Comparison of ENCODE assay signal across 27 cellular contexts in genomic region chr12:16520328-16520727, GRCh38.
A peak's percentile ranks its signal among the peaks of the same experiment; 100 is the strongest.
DNase-seq lines count a peak whose midpoint lies in the region; ATAC-seq, FAIRE-seq and TF ChIP-seq lines count a peak whose summit lies in the region.
"Had no signal": no experiment of that assay in that cellular context is flagged by ENCODE, and none has a peak within 500 bp of the region (broad histone marks: within the 10 kb centered on the region; RNA-seq: fewer than 3 reads in every experiment).

No MANE protein-coding gene starts in this region.

- no peak for DNase-seq in GM12891 (ENCODE audit: insufficient read length, low spot score)
- peak; percentile 37 for DNase-seq in LHCN-M2 (ENCODE audit: low read depth)
- peak; percentile 56 for DNase-seq in RPMI8226
- peak; percentile 6 for DNase-seq in kidney tubule cell (ENCODE audit: low spot score)
- DNase-seq in HepG2 (ENCODE audit: low spot score) = no peak
- DNase-seq in stimulated activated CD4-positive, alpha-beta T cell treated with anti-CD3 and anti-CD28 coated beads, Interleukin-1b, Interleukin-23, amount 100 ng/mL, for 48 hours = no peak
- DNase-seq in T-helper 2 cell = no peak
- DNase-seq: ACHN; activated CD4-positive, alpha-beta T cell treated with anti-CD3 and anti-CD28 coated beads, Interleukin-2, amount 10 ng/mL, durations not matched to agents 7 days and 5 days; activated naive CD4-positive, alpha-beta T cell; activated T-cell treated with anti-CD3 and anti-CD28 coated beads, Interleukin-2, amount 50 U/mL, for 48 hours; GF-D8; mucosa of descending colon; NCI-H1417 treated with DMSO at 0.1 percent for 48 hours; NCI-H2081 treated with DMSO at 0.1 percent for 48 hours; NCI-H82; nephron progenitor cell; ovary; PC-9; SHP77; small intestine; transverse colon; WERI-Rb-1 had no signal

- intact Hi-C loops in HepG2 (cut with micrococcal nuclease; ENCODE audit: unreplicated experiment) = no loop called here

- no peaks in the 10 kb centered on the region for H3K79me2 ChIP-seq in HepG2 (ENCODE audit: insufficient read depth, low read length)

- no peaks in the 10 kb centered on the region for H4K20me1 ChIP-seq in HepG2 (ENCODE audit: insufficient read depth, low read length)
- H4K20me1 ChIP-seq: BLaER1 had no signal

- TF ChIP-seq POLR2A in GM12891 (IDR thresholded peaks at IDR 0.05; ENCODE audit: low read depth, low read length) = no peak
- TF ChIP-seq POLR2A in HepG2 (IDR thresholded peaks at IDR 0.05; ENCODE audit: insufficient read depth in 1 of 2, low read depth in 2 of 2, low read length in 2 of 2) = no peak

- H3K36me3 ChIP-seq in HepG2 (replicated peaks in 1 of 2; ENCODE audit: control insufficient read depth in 1 of 2, insufficient read depth in 2 of 2, low read length in 2 of 2) = no peaks in the 10 kb centered on the region
- H3K36me3 ChIP-seq: BLaER1, ovary, transverse colon, WERI-Rb-1 had no signal

- POLR2A ChIA-PET in HepG2 (lab: Yijun Ruan, JAX) = no interaction called here

- ATAC-seq in HepG2 = no peak
- no peak for ATAC-seq in HG03571 (IDR thresholded peaks at IDR 0.05; ENCODE audit: unreplicated experiment)
- ATAC-seq: GM23338, mucosa of descending colon had no signal

- H3K4me1 ChIP-seq in HepG2 (ENCODE audit: insufficient read depth, low read length) = no peaks in the 10 kb centered on the region
- H3K4me1 ChIP-seq: BLaER1, transverse colon had no signal

- H3K27ac ChIP-seq in HepG2 (ENCODE audit: extremely low read length, insufficient read depth, low read length) = no peak overlapping the region
- H3K27ac ChIP-seq: BLaER1, ovary, PC-9, transverse colon, WERI-Rb-1 had no signal

- H3K4me2 ChIP-seq in HepG2 (ENCODE audit: low read depth, low read length) = no peak overlapping the region
- H3K4me2 ChIP-seq: BLaER1, GM23338, PC-9 had no signal

- TF ChIP-seq CTCF in HepG2 (CRISPR knock-in tag; IDR thresholded peaks at IDR 0.05) = no peak

- in situ Hi-C loops in HepG2 (cut with HindIII; ENCODE audit: extremely low pct_ligation_motif_present, low pct_unique_long_range_greater_than_20kb) = no loop called here

- H3K4me3 ChIP-seq in HepG2 (replicated peaks in 1 of 3; ENCODE audit: insufficient read depth in 1 of 3, low read depth in 2 of 3, low read length in 3 of 3) = no peak overlapping the region
- H3K4me3 ChIP-seq: BLaER1, GM23338, lung, mucosa of descending colon, ovary, PC-9, transverse colon had no signal

- BruUV-seq in HepG2 (replicated peaks; lab: Mats Ljungman, UMichigan) = no TSS peak

- WGBS in HepG2 (ENCODE audit: low lambda C conversion rate) = 76% methylated on average over 6 of the region's 6 CpGs

- TF ChIP-seq RAD21 in HepG2 (CRISPR knock-in tag; IDR thresholded peaks at IDR 0.05) = no peak

- CTCF ChIA-PET in HepG2 (lab: Yijun Ruan, JAX; ENCODE audit: low intra/inter-chr PET ratio, low total read pairs) = no interaction called here

- TF ChIP-seq EP300 in HepG2 (IDR thresholded peaks at IDR 0.05; ENCODE audit: low read depth in 2 of 2, low read length in 2 of 2) = no peak
- TF ChIP-seq EP300 in HepG2 (CRISPR knock-in tag; IDR thresholded peaks at IDR 0.05; ENCODE audit: borderline replicate concordance) = no peak

- no peaks in the 10 kb centered on the region for H3K9me3 ChIP-seq in HepG2 (ENCODE audit: low read length)
- H3K9me3 ChIP-seq: BLaER1, mucosa of descending colon, ovary, transverse colon had no signal

- FAIRE-seq in GM12891 (lab: Jason Lieb, UNC) = peak; percentile 13
- FAIRE-seq in HepG2 (lab: Jason Lieb, UNC) = no peak
- FAIRE-seq: small intestine had no signal

- H2AFZ ChIP-seq in HepG2 (ENCODE audit: low read length) = no peak overlapping the region
- H2AFZ ChIP-seq: GM23338, PC-9 had no signal

- no peaks in the 10 kb centered on the region for H3K27me3 ChIP-seq in HepG2 (ENCODE audit: control insufficient read depth in 1 of 2, insufficient read depth in 2 of 2, low read length in 2 of 2)
- H3K27me3 ChIP-seq: BLaER1, ovary, transverse colon had no signal

- no peak overlapping the region for H3K9ac ChIP-seq in HepG2 (ENCODE audit: insufficient read depth, low read depth, low read length)
- H3K9ac ChIP-seq: BLaER1 had no signal

TF ChIP-seq in GM12891, 5 proteins besides CTCF, POLR2A, EP300 and RAD21:
- TF ChIP-seq POLR2AphosphoS5 (IDR thresholded peaks at IDR 0.05; ENCODE audit: low read depth, low read length) (no peak), SPI1 (IDR thresholded peaks at IDR 0.05; ENCODE audit: low read depth, low read length) (no peak), TAF1 (IDR thresholded peaks at IDR 0.05; ENCODE audit: low read depth, low read length) (no peak), POU2F2 (IDR thresholded peaks at IDR 0.05; ENCODE audit: low read depth, low read length) (no peak), PAX5 (IDR thresholded peaks at IDR 0.05; ENCODE audit: insufficient read depth, low read length, severe bottlenecking) (no peak)

TF ChIP-seq in HepG2, 621 proteins besides CTCF, POLR2A, EP300 and RAD21 (continues in another document):
- no peak for TF ChIP-seq BRF2 (CRISPR knock-in tag; IDR thresholded peaks at IDR 0.05)
- no peak for TF ChIP-seq GMEB1 (CRISPR knock-in tag; IDR thresholded peaks at IDR 0.05; ENCODE audit: borderline replicate concordance)
- no peak for TF ChIP-seq KMT2B (CRISPR knock-in tag; IDR thresholded peaks at IDR 0.05)
- no peak for TF ChIP-seq HNRNPL (IDR thresholded peaks at IDR 0.05; ENCODE audit: low read depth, low read length)
- no peak for TF ChIP-seq MAF1 (CRISPR knock-in tag; IDR thresholded peaks at IDR 0.05; ENCODE audit: borderline replicate concordance)
- TF ChIP-seq TFDP1 (CRISPR knock-in tag; IDR thresholded peaks at IDR 0.05; ENCODE audit: borderline replicate concordance) = no peak
- TF ChIP-seq HNRNPUL1 (IDR thresholded peaks at IDR 0.05; ENCODE audit: low read depth, low read length) = no peak
- no peak for TF ChIP-seq ZNF572 (CRISPR knock-in tag; IDR thresholded peaks at IDR 0.05)
- TF ChIP-seq FLYWCH1 (CRISPR knock-in tag; IDR thresholded peaks at IDR 0.05) = no peak
- no peak for TF ChIP-seq GMEB2 (CRISPR knock-in tag; IDR thresholded peaks at IDR 0.05; ENCODE audit: low read depth)
- no peak for TF ChIP-seq ATM (IDR thresholded peaks at IDR 0.05; ENCODE audit: borderline replicate concordance)
- TF ChIP-seq LCORL (IDR thresholded peaks at IDR 0.05) = no peak
- no peak for TF ChIP-seq LCORL (CRISPR knock-in tag; IDR thresholded peaks at IDR 0.05)
- no peak for TF ChIP-seq CBX2 (IDR thresholded peaks at IDR 0.05; ENCODE audit: low read depth, low read length)
- TF ChIP-seq CBX2 (CRISPR knock-in tag; IDR thresholded peaks at IDR 0.05; ENCODE audit: low read depth) = no peak
- TF ChIP-seq AGO1 (IDR thresholded peaks at IDR 0.05; ENCODE audit: low read depth, low read length, poor library complexity, severe bottlenecking) = no peak

Comparison
In these comparisons a context has a peak if more than half of its experiments do, and no peak if none do; other contexts are left out.
1. DNase-seq: peak in LHCN-M2 (single experiment), RPMI8226 (single experiment) and kidney tubule cell (single experiment); none in GM12891 (single experiment), HepG2 (single experiment), stimulated activated CD4-positive, alpha-beta T cell treated with anti-CD3 and anti-CD28 coated beads, Interleukin-1b, Interleukin-23, amount 100 ng/mL, for 48 hours (single experiment) and T-helper 2 cell (0 of 5).